8 cellular contexts compared by ENCODE assay signal in the genomic region with DNA sequence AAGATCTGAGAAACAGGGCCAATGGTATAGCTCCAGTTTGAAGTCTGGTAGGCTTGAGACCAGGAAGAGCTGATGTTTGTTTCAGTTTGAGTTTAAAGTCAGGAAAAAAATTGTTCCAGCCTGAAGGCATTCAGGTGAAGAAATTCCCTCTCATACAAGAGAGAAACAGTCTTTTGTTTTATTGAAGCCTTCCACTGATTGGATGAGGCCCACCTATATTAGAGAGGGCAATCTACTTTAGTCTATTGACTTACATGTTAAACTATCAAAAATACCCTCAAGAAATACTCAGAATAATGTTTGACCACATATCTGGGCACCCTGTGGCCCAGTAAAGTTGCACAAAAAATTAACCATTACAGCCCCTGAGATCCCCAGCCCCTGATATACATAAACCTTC.
"Had no signal": no experiment of that assay in that cellular context is flagged by ENCODE, and none has a peak within 500 bp of the region (broad histone marks: within the 10 kb centered on the region; RNA-seq: fewer than 3 reads in every experiment).

No MANE protein-coding gene starts in this region.

- ATAC-seq: HCT116 had no signal

- H3K36me3 ChIP-seq: HAP-1 had no signal

- H3K27ac ChIP-seq: GM23248 had no signal

- FAIRE-seq: HTR-8/SVneo had no signal

- H3K9me3 ChIP-seq: HAP-1 had no signal

- H3K9ac ChIP-seq: GM23248 had no signal

- DNase-seq: GM23248, GOT3, H7, IMR-90, KBM-7 had no signal

- H3K4me3 ChIP-seq: GM23248, HAP-1 had no signal

- H2AFZ ChIP-seq: GM23248 had no signal
